ENCODE assay signal across 8 cellular contexts in genomic region chr9:37953775-37954437, GRCh38. TPM values are rescaled to one million over a fixed set of nuclear protein-coding genes. Genes with fewer than 3 reads are reported as not detected.
DNase-seq lines count a peak whose midpoint lies in the region; ATAC-seq and TF ChIP-seq lines count a peak whose summit lies in the region.

No MANE protein-coding gene starts in this region.

- H3K9ac ChIP-seq in skeletal muscle tissue (ENCODE audit: low read depth in 1 of 3, low read length in 3 of 3), result peak overlapping the region; percentile 10 to 72 (median 24)

- no peaks in the 10 kb centered on the region for H3K9me3 ChIP-seq in skeletal muscle tissue (ENCODE audit: control insufficient read depth in 3 of 3, low read length in 3 of 3)

- CTCF ChIA-PET in activated naive CD4-positive, alpha-beta T cell treated with anti-CD3 and anti-CD28 coated beads for 36 hours (lab: Charles Lee), result no interaction called here

- H3K4me1 ChIP-seq in skeletal muscle tissue (ENCODE audit: control insufficient read depth in 3 of 3, insufficient read depth in 3 of 3, low read length in 3 of 3), result peaks cover 9 to 31% (median 25%) of the 10 kb centered on the region in 3 donors

- H3K9me3 Mint-ChIP-seq in activated naive CD4-positive, alpha-beta T cell treated with anti-CD3 and anti-CD28 coated beads for 36 hours, result no peaks in the 10 kb centered on the region

- no peaks in the 10 kb centered on the region for H3K27me3 ChIP-seq in skeletal muscle tissue (ENCODE audit: control insufficient read depth in 3 of 3, insufficient read depth in 3 of 3, low read length in 3 of 3)

- H3K27me3 Mint-ChIP-seq in activated naive CD4-positive, alpha-beta T cell treated with anti-CD3 and anti-CD28 coated beads for 36 hours (ENCODE audit: low read depth), result no peaks in the 10 kb centered on the region

- H3K4me3 Mint-ChIP-seq in activated naive CD4-positive, alpha-beta T cell treated with anti-CD3 and anti-CD28 coated beads for 36 hours, result no peak overlapping the region

- no peak overlapping the region for H3K4me3 ChIP-seq in skeletal muscle tissue (ENCODE audit: low read length in 3 of 3)

- intact Hi-C loops in activated naive CD4-positive, alpha-beta T cell treated with anti-CD3 and anti-CD28 coated beads for 36 hours (cut with micrococcal nuclease), result loop anchor here (1.0 to 5.0 kb wide), 3 partner anchors 41 to 113 kb away; partner anchors contain the start of gene SLC25A51

- H3K27ac Mint-ChIP-seq in activated naive CD4-positive, alpha-beta T cell treated with anti-CD3 and anti-CD28 coated beads for 36 hours, result peak overlapping the region; percentile 69

- H3K36me3 ChIP-seq in skeletal muscle tissue (ENCODE audit: control insufficient read depth in 3 of 3, insufficient read depth in 3 of 3, low read length in 3 of 3), result peaks cover 0 to 7% (median 4%) of the 10 kb centered on the region in 3 donors

- no peaks in the 10 kb centered on the region for H3K36me3 Mint-ChIP-seq in activated naive CD4-positive, alpha-beta T cell treated with anti-CD3 and anti-CD28 coated beads for 36 hours (ENCODE audit: low read depth)

- DNase-seq in activated naive CD4-positive, alpha-beta T cell treated with anti-CD3 and anti-CD28 coated beads for 36 hours, result peak; percentile 66
- DNase-seq in activated naive CD4-positive, alpha-beta T cell (lab: John Stamatoyannopoulos, UW), result no peak
- DNase-seq in SW 1271 (lab: John Stamatoyannopoulos, UW) (peak; percentile 77 to 81), erythroblast (lab: John Stamatoyannopoulos, UW) (peak; percentile 26 to 74), retina (no peak), NOMO-1 treated with dmso at 0.1 percent for 144 hours (lab: John Stamatoyannopoulos, UW; ENCODE audit: unreplicated experiment) (no peak)

- H3K27ac ChIP-seq in skeletal muscle tissue (ENCODE audit: low read depth, low read length), result peak overlapping the region; percentile 49

- ATAC-seq in HG02852 (IDR thresholded peaks at IDR 0.05; ENCODE audit: unreplicated experiment), result peak; percentile 72

- no peak for TF ChIP-seq POLR2A in erythroblast (IDR thresholded peaks at IDR 0.05; ENCODE audit: low read length)

- H3K4me1 Mint-ChIP-seq in activated naive CD4-positive, alpha-beta T cell treated with anti-CD3 and anti-CD28 coated beads for 36 hours (ENCODE audit: low read depth), result peaks cover 21% of the 10 kb centered on the region

RNA-seq across cellular contexts. Expression of gene SLC25A51, which starts 50.0 kb away (rescaled TPM):
- 10 to 100 TPM; 20.0 to 20.3 TPM for total RNA-seq in activated naive CD4-positive, alpha-beta T cell treated with anti-CD3 and anti-CD28 coated beads for 36 hours
- total RNA-seq in skeletal muscle tissue, result 26.6 TPM

Comparison
In these comparisons a context has a peak if more than half of its experiments do, and no peak if none do; other contexts are left out.
1. DNase-seq: peak in activated naive CD4-positive, alpha-beta T cell treated with anti-CD3 and anti-CD28 coated beads for 36 hours (single experiment), SW 1271 (2 of 2) and erythroblast (2 of 2); none in activated naive CD4-positive, alpha-beta T cell (0 of 4), retina (single experiment) and NOMO-1 treated with dmso at 0.1 percent for 144 hours (single experiment).